16 cellular contexts compared by ENCODE assay signal in the genomic region with DNA sequence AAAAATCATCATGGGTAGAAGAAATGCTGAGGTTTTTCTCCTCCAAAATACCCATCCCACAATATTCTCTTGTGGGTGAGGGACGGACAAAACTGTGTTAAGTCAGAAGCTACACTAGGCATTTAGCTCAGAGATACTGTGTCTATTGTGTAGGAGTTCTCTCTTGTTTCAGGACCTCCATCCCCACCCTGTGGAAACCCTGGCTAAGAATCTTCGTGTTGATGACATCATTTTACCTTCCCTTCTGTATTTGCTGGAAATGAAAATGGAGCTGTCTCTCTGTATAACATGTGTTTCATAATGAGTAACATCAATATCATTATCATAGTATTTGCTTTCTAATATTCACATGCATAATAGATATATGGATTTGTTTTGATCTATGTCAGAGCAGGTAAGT.
DNase-seq lines count a peak whose midpoint lies in the region; ATAC-seq and TF ChIP-seq lines count a peak whose summit lies in the region.
"Had no signal": no experiment of that assay in that cellular context is flagged by ENCODE, and none has a peak within 500 bp of the region (broad histone marks: within the 10 kb centered on the region; RNA-seq: fewer than 3 reads in every experiment).

No MANE protein-coding gene starts in this region.

- DNase-seq in GM23248 (peak; percentile 28), esophagus muscularis mucosa (ENCODE audit: extremely low spot score) (no peak), osteocyte (ENCODE audit: extremely low spot score, unreplicated experiment) (no peak), transverse colon (no peak), colonic mucosa (no peak)
- DNase-seq: activated CD4-positive, CD25-positive, alpha-beta regulatory T cell; Caco-2; endodermal cell; NCI-H1417 treated with DMSO at 0.1 percent for 48 hours; NCI-H774; ovary; PC-9; SJCRH30 had no signal

- H3K4me3 ChIP-seq in GM23248 = no peak overlapping the region
- no peak overlapping the region for H3K4me3 ChIP-seq in esophagus muscularis mucosa
- H3K4me3 ChIP-seq in transverse colon = no peak overlapping the region
- no peak overlapping the region for H3K4me3 ChIP-seq in colonic mucosa
- H3K4me3 ChIP-seq: ovary, PC-9, SJCRH30 had no signal

- peaks cover 3% of the 10 kb centered on the region for H3K36me3 Mint-ChIP-seq in osteocyte (ENCODE audit: unreplicated experiment)

- peaks cover 37% of the 10 kb centered on the region for H3F3A ChIP-seq in GM23248 (ENCODE audit: insufficient read depth)

- no peak overlapping the region for H3K4me3 Mint-ChIP-seq in osteocyte (ENCODE audit: unreplicated experiment)
- H3K4me3 Mint-ChIP-seq: B cell, endodermal cell had no signal

- ATAC-seq in SK-N-SH treated with all-trans-retinoic acid at 6 μM for 48 hours = peak; percentile 20; the same call in 2 of the 3 replicates
- ATAC-seq in HG03039 (IDR thresholded peaks at IDR 0.05; ENCODE audit: unreplicated experiment) = no peak

- no peaks in the 10 kb centered on the region for H3K9me2 ChIP-seq in GM23248 (ENCODE audit: insufficient read depth)

- no peak for TF ChIP-seq POLR2A in esophagus muscularis mucosa (IDR thresholded peaks at IDR 0.05; ENCODE audit: low read depth)
- no peak for TF ChIP-seq POLR2A in transverse colon (IDR thresholded peaks at IDR 0.05)

- H3K4me1 ChIP-seq in GM23248 (ENCODE audit: insufficient read depth) (peaks cover 41% of the 10 kb centered on the region), esophagus muscularis mucosa (peaks cover 20 to 33% (median 27%) of the 10 kb centered on the region in 4 donors), transverse colon (peaks cover 0 to 10% (median 0%) of the 10 kb centered on the region in 4 donors), colonic mucosa (no peaks in the 10 kb centered on the region)
- H3K4me1 ChIP-seq: Caco-2 had no signal

- no peak overlapping the region for H3K4me2 ChIP-seq in GM23248 (ENCODE audit: unreplicated experiment)
- H3K4me2 ChIP-seq: PC-9 had no signal

- H2AFZ ChIP-seq in GM23248 = peak overlapping the region; percentile 51

- H3K27ac ChIP-seq in GM23248 (peak overlapping the region; percentile 52), esophagus muscularis mucosa (replicated peaks in 1 of 4) (peak overlapping the region; percentile 57 to 67 (median 60)), transverse colon (no peak overlapping the region), colonic mucosa (no peak overlapping the region)
- H3K27ac ChIP-seq: ovary, PC-9, SJCRH30 had no signal

- 48 to 49% methylated on average over 2 of the region's 2 CpGs for WGBS in GM23248 (ENCODE audit: low coverage in 1 of 2, low lambda C conversion rate in 2 of 2, missing lambda C conversion rate in 2 of 2), 2 experiments
- whole genome bisulfite sequencing in esophagus muscularis mucosa = 61% methylated on average over 2 of the region's 2 CpGs
- 44 to 54% methylated on average over 2 of the region's 2 CpGs for WGBS in transverse colon (ENCODE audit: low coverage in 1 of 2), 2 donors

- H4K20me1 ChIP-seq in GM23248 (ENCODE audit: insufficient read depth) = no peaks in the 10 kb centered on the region

- H3K9ac ChIP-seq in GM23248 = no peak overlapping the region
- H3K9ac ChIP-seq in colonic mucosa (ENCODE audit: low read depth in 2 of 2, low read length in 2 of 2) = no peak overlapping the region

- H3K27ac Mint-ChIP-seq in osteocyte (ENCODE audit: unreplicated experiment) = peak overlapping the region; percentile 87
- H3K27ac Mint-ChIP-seq: B cell, endodermal cell had no signal

- intact Hi-C loops in esophagus muscularis mucosa (cut with DNase I) = no loop called here
- intact Hi-C loops in transverse colon (cut with DNase I; ENCODE audit: low total_unique reads) = no loop called here
- intact Hi-C loops in colonic mucosa (cut with DNase I) = no loop called here

- H3K27me3 ChIP-seq in GM23248 (replicated peaks; ENCODE audit: insufficient read depth) (no peaks in the 10 kb centered on the region), esophagus muscularis mucosa (no peaks in the 10 kb centered on the region), transverse colon (no peaks in the 10 kb centered on the region), colonic mucosa (no peaks in the 10 kb centered on the region)
- H3K27me3 ChIP-seq: ovary, SJCRH30 had no signal

- H3K36me3 ChIP-seq in GM23248 (ENCODE audit: low read depth) (no peaks in the 10 kb centered on the region), esophagus muscularis mucosa (no peaks in the 10 kb centered on the region), transverse colon (no peaks in the 10 kb centered on the region), colonic mucosa (no peaks in the 10 kb centered on the region)
- H3K36me3 ChIP-seq: ovary, SJCRH30 had no signal

- H3K79me2 ChIP-seq in GM23248 (ENCODE audit: insufficient read depth) = no peaks in the 10 kb centered on the region

- peaks cover 11% of the 10 kb centered on the region for H3K9me3 Mint-ChIP-seq in osteocyte (ENCODE audit: unreplicated experiment)
- H3K9me3 Mint-ChIP-seq: endodermal cell had no signal

- peaks cover 39% of the 10 kb centered on the region for H3K4me1 Mint-ChIP-seq in osteocyte (ENCODE audit: unreplicated experiment)
- H3K4me1 Mint-ChIP-seq: B cell, endodermal cell had no signal

- H3K9me3 ChIP-seq in GM23248 (ENCODE audit: low read depth) (no peaks in the 10 kb centered on the region), esophagus muscularis mucosa (no peaks in the 10 kb centered on the region), transverse colon (no peaks in the 10 kb centered on the region), colonic mucosa (no peaks in the 10 kb centered on the region)
- H3K9me3 ChIP-seq: Caco-2, ovary, SJCRH30 had no signal

- no peak for TF ChIP-seq EP300 in esophagus muscularis mucosa (IDR thresholded peaks at IDR 0.05)
- no peak for TF ChIP-seq EP300 in transverse colon (IDR thresholded peaks at IDR 0.05; ENCODE audit: low read depth)

- in situ Hi-C loops in GM23248 (cut with MboI) = loop anchor here (25.0 kb wide), 1 partner anchor 995 kb away; no protein-coding TSS in a partner anchor
- in situ Hi-C loops in transverse colon (cut with MboI; ENCODE audit: low pct_ligation_motif_present in 1 of 4, low pct_unique_long_range_greater_than_20kb in 1 of 4, low sequenced_read_pairs in 3 of 4) = no loop called here

- H3K27me3 Mint-ChIP-seq in osteocyte (ENCODE audit: unreplicated experiment) = no peaks in the 10 kb centered on the region
- H3K27me3 Mint-ChIP-seq: B cell had no signal

- TF ChIP-seq CTCF in esophagus muscularis mucosa (IDR thresholded peaks at IDR 0.05) = no peak
- no peak for TF ChIP-seq CTCF in osteocyte (IDR thresholded peaks at IDR 0.05)
- TF ChIP-seq CTCF in transverse colon (IDR thresholded peaks at IDR 0.05) = no peak
- no peak for TF ChIP-seq CTCF in colonic mucosa (IDR thresholded peaks at IDR 0.05)

TF ChIP-seq in SK-N-SH treated with all-trans-retinoic acid at 6 μM for 48 hours, 23 proteins besides CTCF, POLR2A, EP300 and RAD21:
- no peak for TF ChIP-seq PPARA (CRISPR knock-in tag; IDR thresholded peaks at IDR 0.05; ENCODE audit: borderline replicate concordance)

Comparison
In these comparisons a context has a peak if more than half of its experiments do, and no peak if none do; other contexts are left out.
1. H3K27ac ChIP-seq: peak in GM23248 (single experiment) and esophagus muscularis mucosa (4 of 4); none in transverse colon (0 of 4) and colonic mucosa (single experiment).